ENCODE assay signal across 18 cellular contexts in genomic region chr17:80905586-80906230, GRCh38.
"Had no signal": no experiment of that assay in that cellular context is flagged by ENCODE, and none has a peak within 500 bp of the region (broad histone marks: within the 10 kb centered on the region; RNA-seq: fewer than 3 reads in every experiment).

No MANE protein-coding gene starts in this region.

- DNase-seq: IMR-90, Kasumi-1, MM.1S, NCI-H1092 treated with DMSO at 0.1 percent for 48 hours, NCI-H1436, NCI-H187, NCI-H2029, NCI-H2081 treated with DMSO at 0.1 percent for 48 hours, NCI-H2171, NCI-H226, NCI-H446, NCI-H510A, NCI-H524 treated with DMSO at 0.1 percent for 48 hours, NCI-H69, NCI-H774, RPMI8226, SHP77, SK-N-SH had no signal
